In the genomic region with DNA sequence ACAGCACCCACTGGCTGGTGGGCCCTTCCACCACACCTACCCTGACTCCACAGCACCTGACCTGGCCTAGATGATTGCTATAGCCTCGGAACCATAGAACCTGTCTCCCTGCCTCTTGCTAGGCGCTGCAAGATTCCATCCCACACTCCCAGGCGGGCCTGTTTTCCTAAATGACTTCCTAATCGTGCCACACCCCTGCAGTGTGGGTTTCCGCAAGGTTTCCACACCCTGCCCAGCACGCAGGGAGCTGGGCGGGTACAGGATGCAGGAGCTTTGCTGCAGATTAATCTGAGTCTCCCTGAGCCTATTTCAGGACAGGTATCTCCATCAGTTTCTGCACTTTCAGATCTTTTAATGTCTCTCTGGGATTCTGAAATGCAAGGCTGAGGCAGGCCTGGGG, we compare ENCODE assay signal across 1 cellular context.
TF ChIP-seq lines count a peak whose summit lies in the region.

No MANE protein-coding gene starts in this region.

TF ChIP-seq in A549, 52 proteins besides CTCF, POLR2A, EP300 and RAD21 (continued from another document):
- TF ChIP-seq USF2 (IDR thresholded peaks at IDR 0.05) (no peak), CBX8 (IDR thresholded peaks at IDR 0.05) (no peak), EHMT2 (IDR thresholded peaks at IDR 0.05; ENCODE audit: low read depth) (no peak), E2F6 (IDR thresholded peaks at IDR 0.05; ENCODE audit: borderline replicate concordance, low read depth) (no peak), CBX2 (IDR thresholded peaks at IDR 0.05; ENCODE audit: borderline replicate concordance, low read depth) (no peak), PHF8 (IDR thresholded peaks at IDR 0.05; ENCODE audit: borderline replicate concordance, low read depth) (no peak), HOXB13 (CRISPR knock-in tag; IDR thresholded peaks at IDR 0.05; ENCODE audit: low read depth) (no peak), JUNB (IDR thresholded peaks at IDR 0.05) (no peak)
